8 cellular contexts compared by ENCODE assay signal in genomic region chr6:15247750-15248450, GRCh38. TPM values are rescaled to one million over a fixed set of nuclear protein-coding genes. Genes with fewer than 3 reads are reported as not detected.
A peak's percentile ranks its signal among the peaks of the same experiment; 100 is the strongest.
DNase-seq lines count a peak whose midpoint lies in the region.

No MANE protein-coding gene starts in this region.

- peaks cover 41% of the 10 kb centered on the region for H3K4me1 Mint-ChIP-seq in activated CD4-positive, alpha-beta memory T cell treated with anti-CD3 and anti-CD28 coated beads for 36 hours (ENCODE audit: low read depth)

- POLR2A ChIA-PET in activated CD4-positive, alpha-beta memory T cell treated with anti-CD3 and anti-CD28 coated beads for 36 hours (lab: Charles Lee), result interaction anchor here (0.5 to 2.3 kb wide), 14 partner anchors 72 to 541 kb away, joined by 3 to 13 read pairs (median 4); no protein-coding TSS in a partner anchor

- H3K4me3 ChIP-seq in H7 (ENCODE audit: insufficient read depth, low read depth, low read length), result peak overlapping the region; percentile 96

- no peaks in the 10 kb centered on the region for H3K9me3 Mint-ChIP-seq in activated CD4-positive, alpha-beta memory T cell treated with anti-CD3 and anti-CD28 coated beads for 36 hours

- no peaks in the 10 kb centered on the region for H3K27me3 ChIP-seq in H7 (ENCODE audit: control insufficient read depth, insufficient read depth, low read length)

- peaks cover 45% of the 10 kb centered on the region for H3K36me3 Mint-ChIP-seq in activated CD4-positive, alpha-beta memory T cell treated with anti-CD3 and anti-CD28 coated beads for 36 hours

- peaks cover 3% of the 10 kb centered on the region; the same call in 1 of the 2 replicates for H3K36me3 ChIP-seq in H7 (replicated peaks; ENCODE audit: control insufficient read depth, insufficient read depth, low read length)

- H3K27ac Mint-ChIP-seq in activated CD4-positive, alpha-beta memory T cell treated with anti-CD3 and anti-CD28 coated beads for 36 hours, result peak overlapping the region; percentile 94

- H3K4me3 Mint-ChIP-seq in activated CD4-positive, alpha-beta memory T cell treated with anti-CD3 and anti-CD28 coated beads for 36 hours, result peak overlapping the region; percentile 100

- DNase-seq in DMS53 (lab: John Stamatoyannopoulos, UW) (peak; percentile 77), H7 (peak; percentile 94), NCI-H146 (lab: John Stamatoyannopoulos, UW) (peak; percentile 78), mesenteric fat pad (ENCODE audit: low spot score) (peak; percentile 90), NCI-H1092 treated with DMSO at 0.1 percent for 48 hours (lab: John Stamatoyannopoulos, UW) (no peak)
- DNase-seq in activated CD4-positive, alpha-beta memory T cell treated with anti-CD3 and anti-CD28 coated beads for 36 hours, result peak; percentile 70
- peak; percentile 63 for DNase-seq in effector CD8-positive, alpha-beta T cell (lab: John Stamatoyannopoulos, UW)
- DNase-seq in stimulated activated CD8-positive, alpha-beta memory T cell treated with anti-CD3 and anti-CD28 coated beads, Interleukin-15, amount 100 ng/mL, for 1 hour (ENCODE audit: low read depth), result peak; percentile 22

- CTCF ChIA-PET in activated CD4-positive, alpha-beta memory T cell treated with anti-CD3 and anti-CD28 coated beads for 36 hours (lab: Charles Lee), result interaction anchor here (0.6 kb wide), 1 partner anchor 227 kb away, joined by 4 read pairs; no protein-coding TSS in a partner anchor

- intact Hi-C loops in activated CD4-positive, alpha-beta memory T cell treated with anti-CD3 and anti-CD28 coated beads for 36 hours (cut with micrococcal nuclease), result loop anchor here (1.0 to 5.0 kb wide), 4 partner anchors 373 to 1514 kb away; partner anchors contain the start of gene ATXN1

- H3K27me3 Mint-ChIP-seq in activated CD4-positive, alpha-beta memory T cell treated with anti-CD3 and anti-CD28 coated beads for 36 hours, result peaks cover 1% of the 10 kb centered on the region

RNA-seq across cellular contexts. Expression of gene JARID2, which starts 2.0 kb away (rescaled TPM):
- 95.2 and 147 TPM in 2 replicates for total RNA-seq in H7 (2014; rRNA removed; shearing (Covaris generic))
- 10 to 100 TPM; 41.4 to 44.0 TPM for total RNA-seq in activated CD4-positive, alpha-beta memory T cell treated with anti-CD3 and anti-CD28 coated beads for 36 hours
- 13.8 TPM for total RNA-seq in mesenteric fat pad
